ENCODE assay signal across 24 cellular contexts in genomic region chr18:30132959-30133358, GRCh38.
DNase-seq lines count a peak whose midpoint lies in the region; ATAC-seq, FAIRE-seq and TF ChIP-seq lines count a peak whose summit lies in the region.
"Had no signal": no experiment of that assay in that cellular context is flagged by ENCODE, and none has a peak within 500 bp of the region (broad histone marks: within the 10 kb centered on the region; RNA-seq: fewer than 3 reads in every experiment).

No MANE protein-coding gene starts in this region.

- in situ Hi-C loops in HepG2 (cut with HindIII; ENCODE audit: extremely low pct_ligation_motif_present, low pct_unique_long_range_greater_than_20kb): no loop called here

- no peaks in the 10 kb centered on the region for H3K27me3 Mint-ChIP-seq in activated CD8-positive, alpha-beta T cell treated with anti-CD3 and anti-CD28 coated beads for 36 hours
- H3K27me3 Mint-ChIP-seq: CD4-positive, alpha-beta memory T cell; T-helper 17 cell had no signal

- H3K9me3 ChIP-seq in HepG2 (ENCODE audit: low read length): no peaks in the 10 kb centered on the region
- H3K9me3 ChIP-seq in right lobe of liver: no peaks in the 10 kb centered on the region
- no peaks in the 10 kb centered on the region for H3K9me3 ChIP-seq in RWPE2 (ENCODE audit: severe bottlenecking)

- H3K4me1 ChIP-seq in HepG2 (ENCODE audit: insufficient read depth, low read length) (peaks cover 6% of the 10 kb centered on the region), right lobe of liver (no peaks in the 10 kb centered on the region), RWPE2 (ENCODE audit: insufficient read depth, poor library complexity, severe bottlenecking) (peaks cover 10% of the 10 kb centered on the region)
- H3K4me1 ChIP-seq: BLaER1 treated with 17β-estradiol and CSF1 and Interleukin-3, amounts not matched to agents 10 nM and 100 nM had no signal

- no peak for TF ChIP-seq RAD21 in HepG2 (CRISPR knock-in tag; IDR thresholded peaks at IDR 0.05)

- H3K4me3 ChIP-seq in HepG2 (replicated peaks in 1 of 3; ENCODE audit: insufficient read depth in 1 of 3, low read depth in 2 of 3, low read length in 3 of 3) (no peak overlapping the region), right lobe of liver (no peak overlapping the region), RWPE2 (ENCODE audit: severe bottlenecking) (no peak overlapping the region), fibroblast of pulmonary artery (replicated peaks; ENCODE audit: low read depth, low read length) (no peak overlapping the region)
- H3K4me3 ChIP-seq: BLaER1 treated with 17β-estradiol and CSF1 and Interleukin-3, amounts not matched to agents 10 nM and 100 nM had no signal

- H3K36me3 ChIP-seq in HepG2 (replicated peaks in 1 of 2; ENCODE audit: control insufficient read depth in 1 of 2, insufficient read depth in 2 of 2, low read length in 2 of 2) (no peaks in the 10 kb centered on the region), right lobe of liver (no peaks in the 10 kb centered on the region), RWPE2 (ENCODE audit: low read depth) (no peaks in the 10 kb centered on the region)
- H3K36me3 ChIP-seq: BLaER1 treated with 17β-estradiol and CSF1 and Interleukin-3, amounts not matched to agents 10 nM and 100 nM had no signal

- peaks cover 21% of the 10 kb centered on the region for H3K9me3 Mint-ChIP-seq in activated CD8-positive, alpha-beta T cell treated with anti-CD3 and anti-CD28 coated beads for 36 hours

- TF ChIP-seq POLR2A in HepG2 (IDR thresholded peaks at IDR 0.05; ENCODE audit: insufficient read depth in 1 of 2, low read depth in 2 of 2, low read length in 2 of 2): no peak
- no peak for TF ChIP-seq POLR2A in right lobe of liver (IDR thresholded peaks at IDR 0.05)

- no peaks in the 10 kb centered on the region for H3K79me2 ChIP-seq in HepG2 (ENCODE audit: insufficient read depth, low read length)

- no peaks in the 10 kb centered on the region for H3K4me1 Mint-ChIP-seq in activated CD8-positive, alpha-beta T cell treated with anti-CD3 and anti-CD28 coated beads for 36 hours (ENCODE audit: low read depth)
- H3K4me1 Mint-ChIP-seq: CD4-positive, alpha-beta memory T cell; T-helper 17 cell had no signal

- FAIRE-seq in HepG2 (lab: Jason Lieb, UNC): no peak
- FAIRE-seq: G401.6, RCC 7860 had no signal

- TF ChIP-seq CTCF in HepG2 (CRISPR knock-in tag; IDR thresholded peaks at IDR 0.05) (no peak), right lobe of liver (IDR thresholded peaks at IDR 0.05) (no peak), RWPE2 (IDR thresholded peaks at IDR 0.05; ENCODE audit: poor library complexity, severe bottlenecking) (no peak), fibroblast of pulmonary artery (IDR thresholded peaks at IDR 0.05; ENCODE audit: low read length, missing control alignments) (no peak)
- no peak for TF ChIP-seq CTCF in activated CD8-positive, alpha-beta T cell treated with anti-CD3 and anti-CD28 coated beads for 36 hours (IDR thresholded peaks at IDR 0.05)

- H3K4me2 ChIP-seq in HepG2 (ENCODE audit: low read depth, low read length): no peak overlapping the region
- H3K4me2 ChIP-seq: BLaER1 treated with 17β-estradiol and CSF1 and Interleukin-3, amounts not matched to agents 10 nM and 100 nM had no signal

- no peak overlapping the region for H3K27ac Mint-ChIP-seq in activated CD8-positive, alpha-beta T cell treated with anti-CD3 and anti-CD28 coated beads for 36 hours
- H3K27ac Mint-ChIP-seq: CD4-positive, alpha-beta memory T cell; T-helper 17 cell had no signal

- POLR2A ChIA-PET in HepG2 (lab: Yijun Ruan, JAX): no interaction called here
- POLR2A ChIA-PET in activated CD8-positive, alpha-beta T cell treated with anti-CD3 and anti-CD28 coated beads for 36 hours (lab: Charles Lee): no interaction called here

- no peak overlapping the region for H3K4me3 Mint-ChIP-seq in activated CD8-positive, alpha-beta T cell treated with anti-CD3 and anti-CD28 coated beads for 36 hours
- H3K4me3 Mint-ChIP-seq: CD4-positive, alpha-beta memory T cell; T-helper 17 cell had no signal

- 4% methylated on average over 1 of the region's 1 CpG for WGBS in HepG2 (ENCODE audit: low lambda C conversion rate)
- WGBS in right lobe of liver (ENCODE audit: insufficient coverage, low coverage, low lambda C conversion rate, missing lambda C conversion rate): 35% methylated on average over 1 of the region's 1 CpG

- H3K27ac ChIP-seq in HepG2 (ENCODE audit: extremely low read length, insufficient read depth, low read length): no peak overlapping the region
- no peak overlapping the region for H3K27ac ChIP-seq in right lobe of liver
- peak overlapping the region; percentile 35 for H3K27ac ChIP-seq in RWPE2 (ENCODE audit: poor library complexity, severe bottlenecking)
- H3K27ac ChIP-seq: BLaER1 treated with 17β-estradiol and CSF1 and Interleukin-3, amounts not matched to agents 10 nM and 100 nM had no signal

- H2AFZ ChIP-seq in HepG2 (ENCODE audit: low read length): no peak overlapping the region

- DNase-seq in HepG2 (ENCODE audit: low spot score): no peak
- DNase-seq in right lobe of liver: no peak
- no peak for DNase-seq in RWPE2 (ENCODE audit: low spot score)
- DNase-seq in fibroblast of pulmonary artery (ENCODE audit: low read depth): peak; percentile 13
- DNase-seq in activated CD8-positive, alpha-beta T cell treated with anti-CD3 and anti-CD28 coated beads for 36 hours: no peak
- DNase-seq: 8988T; Calu3; CD4-positive, alpha-beta memory T cell; DMS153; H7; KBM-7; NCI-H1105 treated with DMSO at 0.1 percent for 48 hours; NCI-H2081; NCI-H446; NCI-H526; Right ventricle myocardium superior; SW 1271; T-helper 17 cell had no signal

- CTCF ChIA-PET in HepG2 (lab: Yijun Ruan, JAX; ENCODE audit: low intra/inter-chr PET ratio, low total read pairs): no interaction called here
- CTCF ChIA-PET in activated CD8-positive, alpha-beta T cell treated with anti-CD3 and anti-CD28 coated beads for 36 hours (lab: Charles Lee): no interaction called here

- H3K27me3 ChIP-seq in HepG2 (ENCODE audit: control insufficient read depth in 1 of 2, insufficient read depth in 2 of 2, low read length in 2 of 2) (no peaks in the 10 kb centered on the region), right lobe of liver (no peaks in the 10 kb centered on the region), RWPE2 (ENCODE audit: insufficient read depth, poor library complexity, severe bottlenecking) (no peaks in the 10 kb centered on the region)
- H3K27me3 ChIP-seq: BLaER1 treated with 17β-estradiol and CSF1 and Interleukin-3, amounts not matched to agents 10 nM and 100 nM had no signal

- no peak overlapping the region for H3K9ac ChIP-seq in HepG2 (ENCODE audit: insufficient read depth, low read depth, low read length)
- H3K9ac ChIP-seq: BLaER1 treated with 17β-estradiol and CSF1 and Interleukin-3, amounts not matched to agents 10 nM and 100 nM had no signal

- no peaks in the 10 kb centered on the region for H3K36me3 Mint-ChIP-seq in activated CD8-positive, alpha-beta T cell treated with anti-CD3 and anti-CD28 coated beads for 36 hours (ENCODE audit: low read depth)
- H3K36me3 Mint-ChIP-seq: CD4-positive, alpha-beta memory T cell had no signal

- no peak for TF ChIP-seq EP300 in HepG2 (IDR thresholded peaks at IDR 0.05; ENCODE audit: low read depth in 2 of 2, low read length in 2 of 2)
- TF ChIP-seq EP300 in HepG2 (CRISPR knock-in tag; IDR thresholded peaks at IDR 0.05; ENCODE audit: borderline replicate concordance): no peak

- H4K20me1 ChIP-seq in HepG2 (ENCODE audit: insufficient read depth, low read length): no peaks in the 10 kb centered on the region
- H4K20me1 ChIP-seq: BLaER1 treated with 17β-estradiol and CSF1 and Interleukin-3, amounts not matched to agents 10 nM and 100 nM had no signal

- ATAC-seq in HepG2 (no peak), right lobe of liver (no peak), RWPE2 (ENCODE audit: low read depth) (peak; percentile 82), GM19328 (IDR thresholded peaks at IDR 0.05; ENCODE audit: unreplicated experiment) (no peak), HG02981 (IDR thresholded peaks at IDR 0.05; ENCODE audit: unreplicated experiment) (no peak), HG03196 (IDR thresholded peaks at IDR 0.05; ENCODE audit: unreplicated experiment) (no peak)
- ATAC-seq in activated CD8-positive, alpha-beta T cell treated with anti-CD3 and anti-CD28 coated beads for 36 hours: no peak
- ATAC-seq: T-helper 17 cell had no signal

- BruUV-seq in HepG2 (replicated peaks; lab: Mats Ljungman, UMichigan): no TSS peak

- intact Hi-C loops in HepG2 (cut with micrococcal nuclease; ENCODE audit: unreplicated experiment) (no loop called here), right lobe of liver (cut with DNase I) (no loop called here)
- intact Hi-C loops in activated CD8-positive, alpha-beta T cell treated with anti-CD3 and anti-CD28 coated beads for 36 hours (cut with micrococcal nuclease): no loop called here

TF ChIP-seq in HepG2, 621 proteins besides CTCF, POLR2A, EP300 and RAD21:
- no peak for TF ChIP-seq ZNF224 (CRISPR knock-in tag; IDR thresholded peaks at IDR 0.05)
- TF ChIP-seq CREB1 (IDR thresholded peaks at IDR 0.05): peak; percentile 53; the same call in 1 of the 2 replicates
- no peak for TF ChIP-seq CREB1 (CRISPR knock-in tag; IDR thresholded peaks at IDR 0.05)
- TF ChIP-seq ATF7 (IDR thresholded peaks at IDR 0.05): peak; percentile 92
- no peak for TF ChIP-seq ATF7 (CRISPR knock-in tag; IDR thresholded peaks at IDR 0.05)
